ENCODE assay signal across 8 cellular contexts in genomic region chr6:5025911-5026819, GRCh38. TPM values are rescaled to one million over a fixed set of nuclear protein-coding genes. Genes with fewer than 3 reads are reported as not detected.
DNase-seq lines count a peak whose midpoint lies in the region; ATAC-seq and TF ChIP-seq lines count a peak whose summit lies in the region.

No MANE protein-coding gene starts in this region.

- peak overlapping the region; percentile 43 for H2AK9ac ChIP-seq in IMR-90 (replicated peaks; ENCODE audit: low read depth, low read length, poor library complexity)

- peak overlapping the region; percentile 73 for H2BK120ac ChIP-seq in IMR-90 (ENCODE audit: low read depth, low read length)

- TF ChIP-seq CTCF in AG09319 (IDR thresholded peaks at IDR 0.05; ENCODE audit: low read depth, low read length) (peak; percentile 23), IMR-90 (conservative IDR thresholded peaks at IDR 0.05; ENCODE audit: low read depth, low read length) (no peak), fibroblast of mammary gland (conservative IDR thresholded peaks at IDR 0.05; ENCODE audit: control insufficient read depth, insufficient read depth, low read depth, low read length) (no peak)

- H4K20me1 ChIP-seq in IMR-90 (ENCODE audit: insufficient read depth, low read length): no peaks in the 10 kb centered on the region

- peak overlapping the region; percentile 77 for H3K4me2 ChIP-seq in IMR-90 (ENCODE audit: low read depth, low read length)

- peak overlapping the region; percentile 3; the same call in 1 of the 2 replicates for H3K18ac ChIP-seq in IMR-90 (ENCODE audit: low read depth, low read length)

- no peak for TF ChIP-seq POLR2A in IMR-90 (IDR thresholded peaks at IDR 0.05; ENCODE audit: low read depth, low read length)

- H4K5ac ChIP-seq in IMR-90 (ENCODE audit: low read depth, low read length): peak overlapping the region; percentile 1; the same call in 1 of the 2 replicates

- peaks cover 6% of the 10 kb centered on the region; the same call in 1 of the 2 replicates for H3K4me1 ChIP-seq in IMR-90 (ENCODE audit: control insufficient read depth, insufficient read depth, low read length)
- H3K4me1 ChIP-seq in muscle layer of duodenum (ENCODE audit: control insufficient read depth in 1 of 2, insufficient read depth in 2 of 2, low read length in 2 of 2): peaks cover 0 to 6% of the 10 kb centered on the region in 2 donors
- H3K4me1 ChIP-seq in effector memory CD4-positive, alpha-beta T cell (ENCODE audit: control insufficient read depth, insufficient read depth, low read length, poor library complexity, severe bottlenecking): no peaks in the 10 kb centered on the region

- no peaks in the 10 kb centered on the region; the same call in 1 of the 2 replicates for H3K36me3 ChIP-seq in IMR-90 (ENCODE audit: control insufficient read depth, insufficient read depth, low read length)
- H3K36me3 ChIP-seq in muscle layer of duodenum (ENCODE audit: control insufficient read depth in 1 of 2, insufficient read depth in 2 of 2, low read length in 2 of 2): no peaks in the 10 kb centered on the region
- no peaks in the 10 kb centered on the region for H3K36me3 ChIP-seq in effector memory CD4-positive, alpha-beta T cell (ENCODE audit: control insufficient read depth, insufficient read depth, low read length)

- intact Hi-C loops in IMR-90 (cut with micrococcal nuclease): no loop called here

- ATAC-seq in IMR-90 (ENCODE audit: low read depth) (peak; percentile 91), T-cell (replicated peaks in 1 of 4) (peak in 2 of 4 experiments; percentile 16 to 26), GM21576 (IDR thresholded peaks at IDR 0.05; ENCODE audit: unreplicated experiment) (no peak), HG03342 (IDR thresholded peaks at IDR 0.05; ENCODE audit: unreplicated experiment) (no peak)

- in situ Hi-C loops in IMR-90 (cut with MboI; ENCODE audit: low sequenced_read_pairs): no loop called here

- H3K9me1 ChIP-seq in IMR-90 (ENCODE audit: insufficient read depth, low read length): no peaks in the 10 kb centered on the region

- H4K91ac ChIP-seq in IMR-90 (ENCODE audit: insufficient read depth, low read depth, low read length): peak overlapping the region; percentile 80

- H3K23ac ChIP-seq in IMR-90 (ENCODE audit: low read depth, low read length): peak overlapping the region; percentile 58; the same call in 1 of the 2 replicates

- H3K27ac ChIP-seq in IMR-90 (ENCODE audit: insufficient read depth, low read length) (peak overlapping the region; percentile 16; the same call in 1 of the 2 replicates), muscle layer of duodenum (ENCODE audit: low read length) (peak overlapping the region; percentile 54)
- H3K27ac ChIP-seq in effector memory CD4-positive, alpha-beta T cell (ENCODE audit: insufficient read depth, low read length, poor library complexity, severe bottlenecking): no peak overlapping the region

- H3K9me3 ChIP-seq in IMR-90 (ENCODE audit: control insufficient read depth, insufficient read depth, low read length) (no peaks in the 10 kb centered on the region), muscle layer of duodenum (ENCODE audit: control insufficient read depth in 1 of 2, low read length in 2 of 2) (no peaks in the 10 kb centered on the region)
- no peaks in the 10 kb centered on the region for H3K9me3 ChIP-seq in effector memory CD4-positive, alpha-beta T cell (ENCODE audit: control insufficient read depth, low read length)

- H3K9me3 Mint-ChIP-seq in T-cell: no peaks in the 10 kb centered on the region

- dilution Hi-C loops in IMR-90 (cut with HindIII; ENCODE audit: low sequenced_read_pairs, unreplicated experiment): no loop called here

- TF ChIP-seq RAD21 in IMR-90 (IDR thresholded peaks at IDR 0.05; ENCODE audit: low read length): no peak

- peak overlapping the region; percentile 47 for H3K4me3 ChIP-seq in IMR-90 (ENCODE audit: insufficient read depth, low read depth, low read length)
- peak overlapping the region; percentile 58 for H3K4me3 ChIP-seq in fibroblast of mammary gland (ENCODE audit: control insufficient read depth, low read depth, low read length)
- H3K4me3 ChIP-seq in muscle layer of duodenum (ENCODE audit: low read depth in 1 of 2, low read length in 2 of 2): peak overlapping the region; percentile 75 to 86
- no peak overlapping the region for H3K4me3 ChIP-seq in effector memory CD4-positive, alpha-beta T cell (ENCODE audit: insufficient read depth, low read depth, low read length, poor library complexity, severe bottlenecking)

- H2AFZ ChIP-seq in IMR-90 (replicated peaks; ENCODE audit: low read length, poor library complexity): peak overlapping the region; percentile 92

- DNase-seq in AG09319 (ENCODE audit: extremely low read depth, low read depth): no peak
- DNase-seq in IMR-90: peak; percentile 30
- no peak for DNase-seq in T-cell
- peak; percentile 33 for DNase-seq in fibroblast of mammary gland (ENCODE audit: low read depth)
- no peak for DNase-seq in effector memory CD4-positive, alpha-beta T cell

- BruUV-seq in IMR-90 (replicated peaks; lab: Mats Ljungman, UMichigan): no TSS peak

- no peak overlapping the region for H2BK5ac ChIP-seq in IMR-90 (ENCODE audit: low read depth, low read length, poor library complexity, severe bottlenecking)

- peak overlapping the region; percentile 45 for H3K4ac ChIP-seq in IMR-90 (ENCODE audit: low read depth, low read length)

- no peak overlapping the region for H2AK5ac ChIP-seq in IMR-90 (ENCODE audit: low read depth, low read length)

- peak overlapping the region; percentile 45 for H3K9ac ChIP-seq in IMR-90 (ENCODE audit: low read depth, low read length)

- peaks cover 17 to 23% (median 17%) of the 10 kb centered on the region in 3 donors for H3K4me1 Mint-ChIP-seq in T-cell

- H3K4me3 Mint-ChIP-seq in T-cell: peak overlapping the region; percentile 62 to 85 (median 76)

- H3K27me3 Mint-ChIP-seq in T-cell: peaks cover 7 to 9% of the 10 kb centered on the region in 2 donors

- CTCF ChIA-PET in IMR-90 (lab: Yijun Ruan, JAX) (interaction anchor here (1.5 kb wide), 1 partner anchor 13 kb away, joined by 3 read pairs; no protein-coding TSS in a partner anchor), T-cell (lab: Charles Lee) (no interaction called here)

- peak overlapping the region; percentile 66 for H3K14ac ChIP-seq in IMR-90 (replicated peaks; ENCODE audit: low read depth, low read length)

- no peaks in the 10 kb centered on the region for H3K79me1 ChIP-seq in IMR-90 (ENCODE audit: low read depth in 1 of 2, low read length in 2 of 2)

- WGBS in IMR-90 (ENCODE audit: extremely low coverage in 2 of 2, insufficient read length in 1 of 2), 2 experiments: 14% methylated on average over 16 of the region's 35 CpGs; no CpG with 5 or more reads in 1 of the 2 experiments

- POLR2A ChIA-PET in IMR-90 (lab: Charles Lee; ENCODE audit: unreplicated experiment) (interaction anchor here (0.5 to 0.7 kb wide), 2 partner anchors 114 to 628 kb away, joined by 3 to 4 read pairs; no protein-coding TSS in a partner anchor), T-cell (lab: Charles Lee) (no interaction called here)

- H3K27ac Mint-ChIP-seq in T-cell: no peak overlapping the region

- H3K27me3 ChIP-seq in IMR-90 (ENCODE audit: control insufficient read depth, insufficient read depth, low read length) (no peaks in the 10 kb centered on the region), muscle layer of duodenum (ENCODE audit: low read depth, low read length) (no peaks in the 10 kb centered on the region)
- H3K27me3 ChIP-seq in effector memory CD4-positive, alpha-beta T cell (replicated peaks; ENCODE audit: control insufficient read depth, insufficient read depth, low read length, poor library complexity, severe bottlenecking): no peaks in the 10 kb centered on the region

- H2BK20ac ChIP-seq in IMR-90 (ENCODE audit: low read depth, low read length): peak overlapping the region; percentile 53

- peak overlapping the region; percentile 62; the same call in 1 of the 3 replicates for H2BK15ac ChIP-seq in IMR-90 (ENCODE audit: low read depth, low read length)

- H4K8ac ChIP-seq in IMR-90 (ENCODE audit: low read depth in 2 of 2, low read length in 2 of 2): peak overlapping the region; percentile 79 to 81

- H3K36me3 Mint-ChIP-seq in T-cell: peaks cover 12% of the 10 kb centered on the region

- peak overlapping the region; percentile 40; the same call in 1 of the 2 replicates for H3K56ac ChIP-seq in IMR-90 (ENCODE audit: extremely low read depth, insufficient read depth, low read length)

TF ChIP-seq in IMR-90, 13 proteins besides CTCF, POLR2A, EP300 and RAD21 (continues in another document):
- TF ChIP-seq CHD1 (IDR thresholded peaks at IDR 0.05; ENCODE audit: low read depth, low read length) (no peak), MAFK (IDR thresholded peaks at IDR 0.05; ENCODE audit: low read depth, low read length) (peak; percentile 27; the same call in 1 of the 2 replicates), SMC3 (IDR thresholded peaks at IDR 0.05; ENCODE audit: low read depth, low read length) (no peak), MXI1 (IDR thresholded peaks at IDR 0.05; ENCODE audit: borderline replicate concordance, low read depth, low read length) (peak; percentile 45; the same call in 1 of the 2 replicates)
- TF ChIP-seq, protein P1, sequence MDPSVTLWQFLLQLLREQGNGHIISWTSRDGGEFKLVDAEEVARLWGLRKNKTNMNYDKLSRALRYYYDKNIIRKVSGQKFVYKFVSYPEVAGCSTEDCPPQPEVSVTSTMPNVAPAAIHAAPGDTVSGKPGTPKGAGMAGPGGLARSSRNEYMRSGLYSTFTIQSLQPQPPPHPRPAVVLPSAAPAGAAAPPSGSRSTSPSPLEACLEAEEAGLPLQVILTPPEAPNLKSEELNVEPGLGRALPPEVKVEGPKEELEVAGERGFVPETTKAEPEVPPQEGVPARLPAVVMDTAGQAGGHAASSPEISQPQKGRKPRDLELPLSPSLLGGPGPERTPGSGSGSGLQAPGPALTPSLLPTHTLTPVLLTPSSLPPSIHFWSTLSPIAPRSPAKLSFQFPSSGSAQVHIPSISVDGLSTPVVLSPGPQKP (IDR thresholded peaks at IDR 0.05; ENCODE audit: borderline replicate concordance, low read depth, low read length): no peak

RNA-seq across cellular contexts. Expression of gene RPP40, which starts 22.3 kb away (rescaled TPM):
- total RNA-seq in IMR-90 (2012; rRNA removed): 19.7 and 22.2 TPM in 2 replicates
- polyA plus RNA-seq in IMR-90 (2012; rRNA removed): 6.6 and 8.1 TPM in 2 replicates
- polyA plus RNA-seq in IMR-90 (2012; cell fraction: cytosol; rRNA removed): 3.2 and 4.2 TPM in 2 replicates
- polyA plus RNA-seq in IMR-90 (2012; cell fraction: nucleus; rRNA removed; ENCODE audit: low replicate concordance): 2.3 and 4.6 TPM in 2 replicates
- 1 to 10 TPM; 2.0 to 7.8 (median 4.8) TPM for total RNA-seq in T-cell

RNA-seq across cellular contexts. Expression of gene PPP1R3G, which starts 59.0 kb away (rescaled TPM):
- total RNA-seq in IMR-90 (2012; rRNA removed) (under 0.01 and 0.18 TPM in 2 replicates), T-cell (under 1 TPM in 2 of 5 donors, not detected in 3; 0.06 to 0.07 TPM)
- polyA plus RNA-seq in IMR-90 (2012; rRNA removed): 0.09 and 0.10 TPM in 2 replicates
- polyA plus RNA-seq in IMR-90 (2012; cell fraction: cytosol; rRNA removed): 0.06 and 0.16 TPM in 2 replicates
- 0.09 and 0.10 TPM in 2 replicates for polyA plus RNA-seq in IMR-90 (2012; cell fraction: nucleus; rRNA removed; ENCODE audit: low replicate concordance)

Comparison
In these comparisons a context has a peak if more than half of its experiments do, and no peak if none do; other contexts are left out.
1. DNase-seq: peak in IMR-90 (single experiment) and fibroblast of mammary gland (single experiment); none in AG09319 (single experiment), T-cell (0 of 34) and effector memory CD4-positive, alpha-beta T cell (0 of 3).